In genomic region chr22:25751174-25751581, GRCh38 we compare ENCODE assay signal across 1 cellular context.
A peak's percentile ranks its signal among the peaks of the same experiment; 100 is the strongest.
TF ChIP-seq lines count a peak whose summit lies in the region.

No MANE protein-coding gene starts in this region.

TF ChIP-seq in K562, 482 proteins besides CTCF, POLR2A, EP300 and RAD21 (continues in another document):
- no peak for TF ChIP-seq BRF2 (IDR thresholded peaks at IDR 0.05; ENCODE audit: borderline replicate concordance, insufficient read depth, insufficient read length)
- no peak for TF ChIP-seq ZNF785 (CRISPR knock-in tag; IDR thresholded peaks at IDR 0.05)
- TF ChIP-seq GABPB1 (CRISPR knock-in tag; IDR thresholded peaks at IDR 0.05), result no peak
- peak in 1 of 2 experiments; percentile 56; a peak in 1 of 4 replicates for TF ChIP-seq HDAC1 (IDR thresholded peaks at IDR 0.05)
- no peak for TF ChIP-seq ZFP30 (CRISPR knock-in tag; IDR thresholded peaks at IDR 0.05; ENCODE audit: borderline replicate concordance)
- no peak for TF ChIP-seq SIX5 (IDR thresholded peaks at IDR 0.05; ENCODE audit: borderline replicate concordance in 1 of 2, insufficient read depth in 1 of 2, low read depth in 1 of 2, low read length in 2 of 2)
- no peak for TF ChIP-seq ZNF778 (CRISPR knock-in tag; IDR thresholded peaks at IDR 0.05)
- TF ChIP-seq NCOA2 (IDR thresholded peaks at IDR 0.05; ENCODE audit: partially characterized antibody in 2 of 2), result no peak
- TF ChIP-seq KDM4B (IDR thresholded peaks at IDR 0.05; ENCODE audit: borderline replicate concordance in 2 of 2, low read depth in 1 of 2), result no peak
- TF ChIP-seq, protein P1, sequence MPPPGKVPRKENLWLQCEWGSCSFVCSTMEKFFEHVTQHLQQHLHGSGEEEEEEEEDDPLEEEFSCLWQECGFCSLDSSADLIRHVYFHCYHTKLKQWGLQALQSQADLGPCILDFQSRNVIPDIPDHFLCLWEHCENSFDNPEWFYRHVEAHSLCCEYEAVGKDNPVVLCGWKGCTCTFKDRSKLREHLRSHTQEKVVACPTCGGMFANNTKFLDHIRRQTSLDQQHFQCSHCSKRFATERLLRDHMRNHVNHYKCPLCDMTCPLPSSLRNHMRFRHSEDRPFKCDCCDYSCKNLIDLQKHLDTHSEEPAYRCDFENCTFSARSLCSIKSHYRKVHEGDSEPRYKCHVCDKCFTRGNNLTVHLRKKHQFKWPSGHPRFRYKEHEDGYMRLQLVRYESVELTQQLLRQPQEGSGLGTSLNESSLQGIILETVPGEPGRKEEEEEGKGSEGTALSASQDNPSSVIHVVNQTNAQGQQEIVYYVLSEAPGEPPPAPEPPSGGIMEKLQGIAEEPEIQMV (tag; conservative IDR thresholded peaks at IDR 0.05; ENCODE audit: low read depth), result no peak
- TF ChIP-seq, protein P2, sequence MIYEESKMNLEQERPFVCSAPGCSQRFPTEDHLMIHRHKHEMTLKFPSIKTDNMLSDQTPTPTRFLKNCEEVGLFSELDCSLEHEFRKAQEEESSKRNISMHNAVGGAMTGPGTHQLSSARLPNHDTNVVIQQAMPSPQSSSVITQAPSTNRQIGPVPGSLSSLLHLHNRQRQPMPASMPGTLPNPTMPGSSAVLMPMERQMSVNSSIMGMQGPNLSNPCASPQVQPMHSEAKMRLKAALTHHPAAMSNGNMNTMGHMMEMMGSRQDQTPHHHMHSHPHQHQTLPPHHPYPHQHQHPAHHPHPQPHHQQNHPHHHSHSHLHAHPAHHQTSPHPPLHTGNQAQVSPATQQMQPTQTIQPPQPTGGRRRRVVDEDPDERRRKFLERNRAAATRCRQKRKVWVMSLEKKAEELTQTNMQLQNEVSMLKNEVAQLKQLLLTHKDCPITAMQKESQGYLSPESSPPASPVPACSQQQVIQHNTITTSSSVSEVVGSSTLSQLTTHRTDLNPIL (CRISPR knock-in tag; IDR thresholded peaks at IDR 0.05), result no peak
- TF ChIP-seq MYNN (IDR thresholded peaks at IDR 0.05), result no peak
- no peak for TF ChIP-seq MYNN (CRISPR knock-in tag; IDR thresholded peaks at IDR 0.05)
- peak in 1 of 2 experiments; percentile 40; a peak in 1 of 4 replicates for TF ChIP-seq RCOR1 (IDR thresholded peaks at IDR 0.05; ENCODE audit: borderline replicate concordance in 1 of 2, low read depth in 2 of 2, low read length in 2 of 2)
- TF ChIP-seq HMBOX1 (IDR thresholded peaks at IDR 0.05), result no peak
- no peak for TF ChIP-seq BRCA1 (IDR thresholded peaks at IDR 0.05)
- TF ChIP-seq BRCA1 (CRISPR knock-in tag; IDR thresholded peaks at IDR 0.05), result no peak
- TF ChIP-seq, protein P3, sequence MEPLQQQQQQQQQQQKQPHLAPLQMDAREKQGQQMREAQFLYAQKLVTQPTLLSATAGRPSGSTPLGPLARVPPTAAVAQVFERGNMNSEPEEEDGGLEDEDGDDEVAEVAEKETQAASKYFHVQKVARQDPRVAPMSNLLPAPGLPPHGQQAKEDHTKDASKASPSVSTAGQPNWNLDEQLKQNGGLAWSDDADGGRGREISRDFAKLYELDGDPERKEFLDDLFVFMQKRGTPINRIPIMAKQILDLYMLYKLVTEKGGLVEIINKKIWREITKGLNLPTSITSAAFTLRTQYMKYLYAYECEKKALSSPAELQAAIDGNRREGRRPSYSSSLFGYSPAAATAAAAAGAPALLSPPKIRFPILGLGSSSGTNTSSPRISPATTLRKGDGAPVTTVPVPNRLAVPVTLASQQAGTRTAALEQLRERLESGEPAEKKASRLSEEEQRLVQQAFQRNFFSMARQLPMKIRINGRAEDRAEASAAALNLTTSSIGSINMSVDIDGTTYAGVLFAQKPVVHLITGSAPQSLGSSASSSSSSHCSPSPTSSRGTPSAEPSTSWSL (CRISPR knock-in tag; IDR thresholded peaks at IDR 0.05; ENCODE audit: borderline replicate concordance), result no peak
- peak; percentile 51; the same call in 1 of the 2 replicates for TF ChIP-seq CBFA2T2 (conservative IDR thresholded peaks at IDR 0.05)
- TF ChIP-seq ZNF707 (CRISPR knock-in tag; conservative IDR thresholded peaks at IDR 0.05), result no peak
- no peak for TF ChIP-seq ZFPM2 (CRISPR knock-in tag; IDR thresholded peaks at IDR 0.05)
- TF ChIP-seq TARDBP (IDR thresholded peaks at IDR 0.05), result no peak
- no peak for TF ChIP-seq DLX4 (CRISPR knock-in tag; IDR thresholded peaks at IDR 0.05)
- no peak for TF ChIP-seq SREBF2 (CRISPR knock-in tag; IDR thresholded peaks at IDR 0.05)
- TF ChIP-seq FOXA3 (CRISPR knock-in tag; conservative IDR thresholded peaks at IDR 0.05 in 1 of 2, IDR thresholded peaks at IDR 0.05 in 1 of 2), result peak in 1 of 2 experiments; percentile 60; a peak in 1 of 4 replicates
- peak; percentile 19; the same call in 1 of the 2 replicates for TF ChIP-seq TEAD4 (IDR thresholded peaks at IDR 0.05; ENCODE audit: low read length)
- no peak for TF ChIP-seq TEAD4 (CRISPR knock-in tag; IDR thresholded peaks at IDR 0.05; ENCODE audit: borderline replicate concordance)
- no peak for TF ChIP-seq PTRF (tag; IDR thresholded peaks at IDR 0.05)
- TF ChIP-seq, protein P4, sequence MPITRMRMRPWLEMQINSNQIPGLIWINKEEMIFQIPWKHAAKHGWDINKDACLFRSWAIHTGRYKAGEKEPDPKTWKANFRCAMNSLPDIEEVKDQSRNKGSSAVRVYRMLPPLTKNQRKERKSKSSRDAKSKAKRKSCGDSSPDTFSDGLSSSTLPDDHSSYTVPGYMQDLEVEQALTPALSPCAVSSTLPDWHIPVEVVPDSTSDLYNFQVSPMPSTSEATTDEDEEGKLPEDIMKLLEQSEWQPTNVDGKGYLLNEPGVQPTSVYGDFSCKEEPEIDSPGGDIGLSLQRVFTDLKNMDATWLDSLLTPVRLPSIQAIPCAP (CRISPR knock-in tag; IDR thresholded peaks at IDR 0.05; ENCODE audit: borderline replicate concordance), result no peak
- TF ChIP-seq BMI1 (IDR thresholded peaks at IDR 0.05; ENCODE audit: low read length), result no peak
- TF ChIP-seq ATF7 (IDR thresholded peaks at IDR 0.05), result no peak
- TF ChIP-seq, protein P5, sequence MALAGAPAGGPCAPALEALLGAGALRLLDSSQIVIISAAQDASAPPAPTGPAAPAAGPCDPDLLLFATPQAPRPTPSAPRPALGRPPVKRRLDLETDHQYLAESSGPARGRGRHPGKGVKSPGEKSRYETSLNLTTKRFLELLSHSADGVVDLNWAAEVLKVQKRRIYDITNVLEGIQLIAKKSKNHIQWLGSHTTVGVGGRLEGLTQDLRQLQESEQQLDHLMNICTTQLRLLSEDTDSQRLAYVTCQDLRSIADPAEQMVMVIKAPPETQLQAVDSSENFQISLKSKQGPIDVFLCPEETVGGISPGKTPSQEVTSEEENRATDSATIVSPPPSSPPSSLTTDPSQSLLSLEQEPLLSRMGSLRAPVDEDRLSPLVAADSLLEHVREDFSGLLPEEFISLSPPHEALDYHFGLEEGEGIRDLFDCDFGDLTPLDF (CRISPR knock-in tag; IDR thresholded peaks at IDR 0.05), result no peak
- no peak for TF ChIP-seq ZNF124 (CRISPR knock-in tag; IDR thresholded peaks at IDR 0.05)
- peak; percentile 28; the same call in 1 of the 2 replicates for TF ChIP-seq ARID1B (IDR thresholded peaks at IDR 0.05)
- TF ChIP-seq, protein P6, sequence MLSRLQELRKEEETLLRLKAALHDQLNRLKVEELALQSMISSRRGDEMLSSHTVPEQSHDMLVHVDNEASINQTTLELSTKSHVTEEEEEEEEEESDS (CRISPR knock-in tag; IDR thresholded peaks at IDR 0.05), result no peak
- TF ChIP-seq TFE3 (CRISPR knock-in tag; IDR thresholded peaks at IDR 0.05), result no peak
- no peak for TF ChIP-seq ZNF639 (CRISPR knock-in tag; conservative IDR thresholded peaks at IDR 0.05 in 1 of 2, IDR thresholded peaks at IDR 0.05 in 1 of 2)
- TF ChIP-seq POLR2AphosphoS5 (IDR thresholded peaks at IDR 0.05; ENCODE audit: control insufficient read depth, insufficient read depth, low read depth, low read length), result peak; percentile 11; the same call in 1 of the 2 replicates
- TF ChIP-seq, protein P7, sequence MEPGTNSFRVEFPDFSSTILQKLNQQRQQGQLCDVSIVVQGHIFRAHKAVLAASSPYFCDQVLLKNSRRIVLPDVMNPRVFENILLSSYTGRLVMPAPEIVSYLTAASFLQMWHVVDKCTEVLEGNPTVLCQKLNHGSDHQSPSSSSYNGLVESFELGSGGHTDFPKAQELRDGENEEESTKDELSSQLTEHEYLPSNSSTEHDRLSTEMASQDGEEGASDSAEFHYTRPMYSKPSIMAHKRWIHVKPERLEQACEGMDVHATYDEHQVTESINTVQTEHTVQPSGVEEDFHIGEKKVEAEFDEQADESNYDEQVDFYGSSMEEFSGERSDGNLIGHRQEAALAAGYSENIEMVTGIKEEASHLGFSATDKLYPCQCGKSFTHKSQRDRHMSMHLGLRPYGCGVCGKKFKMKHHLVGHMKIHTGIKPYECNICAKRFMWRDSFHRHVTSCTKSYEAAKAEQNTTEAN (CRISPR knock-in tag; IDR thresholded peaks at IDR 0.05), result no peak
- TF ChIP-seq RBM25 (IDR thresholded peaks at IDR 0.05; ENCODE audit: low read depth, low read length, severe bottlenecking), result peak; percentile 38
- TF ChIP-seq ETV6 (IDR thresholded peaks at IDR 0.05; ENCODE audit: borderline replicate concordance in 1 of 2, low read depth in 2 of 2, low read length in 1 of 2), result no peak
- no peak for TF ChIP-seq ETV6 (CRISPR knock-in tag; IDR thresholded peaks at IDR 0.05; ENCODE audit: borderline replicate concordance)
- TF ChIP-seq ZNF696 (CRISPR knock-in tag; conservative IDR thresholded peaks at IDR 0.05), result no peak
- no peak for TF ChIP-seq NFYB (IDR thresholded peaks at IDR 0.05; ENCODE audit: extremely low read depth, insufficient read length)
- no peak for TF ChIP-seq ZNF830 (CRISPR knock-in tag; IDR thresholded peaks at IDR 0.05)
- TF ChIP-seq RBM17 (IDR thresholded peaks at IDR 0.05; ENCODE audit: borderline replicate concordance, low read depth, low read length), result no peak
- no peak for TF ChIP-seq E4F1 (CRISPR knock-in tag; IDR thresholded peaks at IDR 0.05; ENCODE audit: borderline replicate concordance)
- TF ChIP-seq, protein P8, sequence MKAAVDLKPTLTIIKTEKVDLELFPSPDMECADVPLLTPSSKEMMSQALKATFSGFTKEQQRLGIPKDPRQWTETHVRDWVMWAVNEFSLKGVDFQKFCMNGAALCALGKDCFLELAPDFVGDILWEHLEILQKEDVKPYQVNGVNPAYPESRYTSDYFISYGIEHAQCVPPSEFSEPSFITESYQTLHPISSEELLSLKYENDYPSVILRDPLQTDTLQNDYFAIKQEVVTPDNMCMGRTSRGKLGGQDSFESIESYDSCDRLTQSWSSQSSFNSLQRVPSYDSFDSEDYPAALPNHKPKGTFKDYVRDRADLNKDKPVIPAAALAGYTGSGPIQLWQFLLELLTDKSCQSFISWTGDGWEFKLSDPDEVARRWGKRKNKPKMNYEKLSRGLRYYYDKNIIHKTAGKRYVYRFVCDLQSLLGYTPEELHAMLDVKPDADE (conservative IDR thresholded peaks at IDR 0.05; ENCODE audit: control insufficient read depth, low read depth, low read length), result no peak
